Comparison of ENCODE assay signal across 1 cellular context in genomic region chrX:47080215-47080914, GRCh38.
TF ChIP-seq lines count a peak whose summit lies in the region.

No MANE protein-coding gene starts in this region.

TF ChIP-seq in HepG2, 621 proteins besides CTCF, POLR2A, EP300 and RAD21 (continued from another document and continues in another):
- TF ChIP-seq ZBTB40 (IDR thresholded peaks at IDR 0.05) (no peak), ZBTB40 (CRISPR knock-in tag; IDR thresholded peaks at IDR 0.05) (no peak), NFIC (IDR thresholded peaks at IDR 0.05; ENCODE audit: low read length) (peak; percentile 76; the same call in 1 of the 2 replicates), SNAPC2 (CRISPR knock-in tag; IDR thresholded peaks at IDR 0.05) (no peak), NR2F2 (IDR thresholded peaks at IDR 0.05; ENCODE audit: borderline replicate concordance, low read depth) (peak; percentile 98), AHDC1 (CRISPR knock-in tag; IDR thresholded peaks at IDR 0.05; ENCODE audit: borderline replicate concordance) (peak; percentile 64; the same call in 1 of the 2 replicates), GATAD1 (CRISPR knock-in tag; IDR thresholded peaks at IDR 0.05) (no peak), RERE (CRISPR knock-in tag; IDR thresholded peaks at IDR 0.05; ENCODE audit: low read depth) (peak; percentile 88), FOXK1 (CRISPR knock-in tag; IDR thresholded peaks at IDR 0.05; ENCODE audit: borderline replicate concordance, low read depth) (peak; percentile 71; the same call in 1 of the 2 replicates), HNF4A (CRISPR knock-in tag; IDR thresholded peaks at IDR 0.05) (peak; percentile 91), NCOR1 (IDR thresholded peaks at IDR 0.05; ENCODE audit: borderline replicate concordance, low read length) (peak; percentile 80; the same call in 1 of the 2 replicates), PCBP1 (IDR thresholded peaks at IDR 0.05; ENCODE audit: borderline replicate concordance, low read depth, low read length) (no peak), ZNF740 (CRISPR knock-in tag; IDR thresholded peaks at IDR 0.05) (peak; percentile 82; the same call in 1 of the 2 replicates), CEBPB (IDR thresholded peaks at IDR 0.05; ENCODE audit: borderline replicate concordance, low read depth, low read length) (peak; percentile 40; the same call in 1 of the 2 replicates), ZNF430 (CRISPR knock-in tag; IDR thresholded peaks at IDR 0.05) (peak; percentile 61; the same call in 1 of the 2 replicates), ZFY (CRISPR knock-in tag; IDR thresholded peaks at IDR 0.05) (no peak), SSRP1 (CRISPR knock-in tag; IDR thresholded peaks at IDR 0.05) (no peak), TCF7L2 (IDR thresholded peaks at IDR 0.05; ENCODE audit: low read depth, low read length) (peak; percentile 44; the same call in 1 of the 2 replicates), HNF4G (IDR thresholded peaks at IDR 0.05; ENCODE audit: borderline replicate concordance, low read depth, low read length) (peak; percentile 86), HNF4G (CRISPR knock-in tag; IDR thresholded peaks at IDR 0.05; ENCODE audit: borderline replicate concordance, low read depth) (no peak; the same call in 1 of the 2 replicates), MAX (IDR thresholded peaks at IDR 0.05) (peak; percentile 50; the same call in 1 of the 2 replicates), NR2C2 (CRISPR knock-in tag; IDR thresholded peaks at IDR 0.05; ENCODE audit: borderline replicate concordance) (peak; percentile 82), CREM (IDR thresholded peaks at IDR 0.05) (peak; percentile 89), CREM (CRISPR knock-in tag; IDR thresholded peaks at IDR 0.05) (no peak), ZKSCAN5 (CRISPR knock-in tag; IDR thresholded peaks at IDR 0.05) (no peak), ZNF251 (CRISPR knock-in tag; IDR thresholded peaks at IDR 0.05) (no peak), MEIS1 (CRISPR knock-in tag; IDR thresholded peaks at IDR 0.05; ENCODE audit: borderline replicate concordance) (0 out of 2 replicates have a peak, but pooled peaks have one; percentile 32), ETV5 (CRISPR knock-in tag; IDR thresholded peaks at IDR 0.05; ENCODE audit: borderline replicate concordance) (peak; percentile 17; the same call in 1 of the 2 replicates), ASH2L (IDR thresholded peaks at IDR 0.05; ENCODE audit: insufficient read length, low read depth, low read length) (peak; percentile 50)
- TF ChIP-seq, protein P1, sequence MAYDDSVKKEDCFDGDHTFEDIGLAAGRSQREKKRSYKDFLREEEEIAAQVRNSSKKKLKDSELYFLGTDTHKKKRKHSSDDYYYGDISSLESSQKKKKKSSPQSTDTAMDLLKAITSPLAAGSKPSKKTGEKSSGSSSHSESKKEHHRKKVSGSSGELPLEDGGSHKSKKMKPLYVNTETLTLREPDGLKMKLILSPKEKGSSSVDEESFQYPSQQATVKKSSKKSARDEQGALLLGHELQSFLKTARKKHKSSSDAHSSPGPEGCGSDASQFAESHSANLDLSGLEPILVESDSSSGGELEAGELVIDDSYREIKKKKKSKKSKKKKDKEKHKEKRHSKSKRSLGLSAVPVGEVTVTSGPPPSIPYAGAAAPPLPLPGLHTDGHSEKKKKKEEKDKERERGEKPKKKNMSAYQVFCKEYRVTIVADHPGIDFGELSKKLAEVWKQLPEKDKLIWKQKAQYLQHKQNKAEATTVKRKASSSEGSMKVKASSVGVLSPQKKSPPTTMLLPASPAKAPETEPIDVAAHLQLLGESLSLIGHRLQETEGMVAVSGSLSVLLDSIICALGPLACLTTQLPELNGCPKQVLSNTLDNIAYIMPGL (CRISPR knock-in tag; IDR thresholded peaks at IDR 0.05; ENCODE audit: borderline replicate concordance in 1 of 2, low read depth in 1 of 2) = 0 out of 4 replicates have a peak, but pooled peaks of 1 of the 2 experiments have one; percentile 21
- TF ChIP-seq, protein P2, sequence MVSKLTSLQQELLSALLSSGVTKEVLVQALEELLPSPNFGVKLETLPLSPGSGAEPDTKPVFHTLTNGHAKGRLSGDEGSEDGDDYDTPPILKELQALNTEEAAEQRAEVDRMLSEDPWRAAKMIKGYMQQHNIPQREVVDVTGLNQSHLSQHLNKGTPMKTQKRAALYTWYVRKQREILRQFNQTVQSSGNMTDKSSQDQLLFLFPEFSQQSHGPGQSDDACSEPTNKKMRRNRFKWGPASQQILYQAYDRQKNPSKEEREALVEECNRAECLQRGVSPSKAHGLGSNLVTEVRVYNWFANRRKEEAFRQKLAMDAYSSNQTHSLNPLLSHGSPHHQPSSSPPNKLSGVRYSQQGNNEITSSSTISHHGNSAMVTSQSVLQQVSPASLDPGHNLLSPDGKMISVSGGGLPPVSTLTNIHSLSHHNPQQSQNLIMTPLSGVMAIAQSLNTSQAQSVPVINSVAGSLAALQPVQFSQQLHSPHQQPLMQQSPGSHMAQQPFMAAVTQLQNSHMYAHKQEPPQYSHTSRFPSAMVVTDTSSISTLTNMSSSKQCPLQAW (CRISPR knock-in tag; IDR thresholded peaks at IDR 0.05) = peak; percentile 22; the same call in 1 of the 2 replicates
